ENCODE assay signal across 8 cellular contexts in genomic region chr22:40347300-40347699, GRCh38. TPM values are rescaled to one million over a fixed set of nuclear protein-coding genes. Genes with fewer than 3 reads are reported as not detected.
DNase-seq lines count a peak whose midpoint lies in the region; ATAC-seq, FAIRE-seq and TF ChIP-seq lines count a peak whose summit lies in the region.

No MANE protein-coding gene starts in this region.

- no peak for TF ChIP-seq CTCF in BJ (IDR thresholded peaks at IDR 0.05; ENCODE audit: insufficient read depth, low read depth, low read length)
- TF ChIP-seq CTCF in NB4 (IDR thresholded peaks at IDR 0.05; ENCODE audit: low read depth, low read length), result no peak
- no peak for TF ChIP-seq CTCF in neural crest cell (conservative IDR thresholded peaks at IDR 0.05)

- peaks cover 4% of the 10 kb centered on the region for H3K36me3 ChIP-seq in BJ (ENCODE audit: control insufficient read depth, insufficient read depth, low read length)

- H3K4me3 ChIP-seq in BJ (ENCODE audit: low read depth, low read length) (peak overlapping the region; percentile 85), NB4 (ENCODE audit: low read depth, low read length) (peak overlapping the region; percentile 82)

- H3K4me3 Mint-ChIP-seq in effector memory CD8-positive, alpha-beta T cell, result peak overlapping the region; percentile 95 to 97
- H3K4me3 Mint-ChIP-seq in neural crest cell, result peak overlapping the region; percentile 98

- no peak for ATAC-seq in effector memory CD8-positive, alpha-beta T cell (replicated peaks)
- no peak for ATAC-seq in GM21786 (IDR thresholded peaks at IDR 0.05; ENCODE audit: unreplicated experiment)

- CTCF ChIA-PET in BJ (lab: Yijun Ruan, JAX), result interaction anchor here (0.6 to 3.6 kb wide), 20 partner anchors 27 to 813 kb away, joined by 3 to 23 read pairs (median 4); no protein-coding TSS in a partner anchor

- no peaks in the 10 kb centered on the region for H3K9me3 Mint-ChIP-seq in effector memory CD8-positive, alpha-beta T cell
- no peaks in the 10 kb centered on the region for H3K9me3 Mint-ChIP-seq in neural crest cell

- TF ChIP-seq POLR2A in NB4 (IDR thresholded peaks at IDR 0.05; ENCODE audit: extremely low read depth, insufficient read length), result no peak

- FAIRE-seq in urothelium cell line (lab: Jason Lieb, UNC), result no peak

- DNase-seq in BJ (ENCODE audit: low read depth), result no peak
- DNase-seq in NB4 (ENCODE audit: low read depth), result no peak
- DNase-seq in effector memory CD8-positive, alpha-beta T cell, result no peak
- no peak for DNase-seq in neural crest cell (ENCODE audit: low read depth, low spot score)
- DNase-seq in OCI-M1 (lab: John Stamatoyannopoulos, UW), result no peak
- DNase-seq in stimulated activated CD4-positive, alpha-beta T cell treated with anti-CD3 and anti-CD28 coated beads, Interleukin-1b, Interleukin-23, amount 100 ng/mL, for 48 hours, result no peak
- no peak for DNase-seq in urothelium cell line (ENCODE audit: low spot score)

- H3K36me3 Mint-ChIP-seq in effector memory CD8-positive, alpha-beta T cell (ENCODE audit: insufficient read depth), result peaks cover 63% of the 10 kb centered on the region
- no peaks in the 10 kb centered on the region for H3K36me3 Mint-ChIP-seq in neural crest cell (ENCODE audit: low read depth)

- peak overlapping the region; percentile 95 to 96 for H3K27ac Mint-ChIP-seq in effector memory CD8-positive, alpha-beta T cell
- H3K27ac Mint-ChIP-seq in neural crest cell (ENCODE audit: unreplicated experiment), result no peak overlapping the region

- no peaks in the 10 kb centered on the region for H3K27me3 ChIP-seq in BJ (ENCODE audit: control insufficient read depth, insufficient read depth, low read length)

- POLR2A ChIA-PET in BJ (lab: Charles Lee), result no interaction called here

- H3K4me1 Mint-ChIP-seq in effector memory CD8-positive, alpha-beta T cell (ENCODE audit: low read depth in 2 of 2), result peaks cover 16 to 36% of the 10 kb centered on the region in 2 donors
- H3K4me1 Mint-ChIP-seq in neural crest cell, result peaks cover 18% of the 10 kb centered on the region

- H3K27me3 Mint-ChIP-seq in effector memory CD8-positive, alpha-beta T cell, result no peaks in the 10 kb centered on the region
- no peaks in the 10 kb centered on the region for H3K27me3 Mint-ChIP-seq in neural crest cell (ENCODE audit: low read depth)

RNA-seq across cellular contexts. Expression of gene ADSL, which starts 1.0 kb away (rescaled TPM):
- polyA plus RNA-seq in BJ (2011; rRNA removed), result 115 and 119 TPM in 2 replicates
- 60.3 and 89.6 TPM in 2 replicates for polyA minus RNA-seq in BJ (2011; rRNA and poly(A)+ RNA removed)
- total RNA-seq in neural crest cell, result 120 and 126 TPM in 2 replicates

RNA-seq across cellular contexts. Expression of gene SGSM3, which starts 23.1 kb away (rescaled TPM):
- polyA plus RNA-seq in BJ (2011; rRNA removed), result 40.0 and 55.6 TPM in 2 replicates
- 29.7 and 35.0 TPM in 2 replicates for polyA minus RNA-seq in BJ (2011; rRNA and poly(A)+ RNA removed)
- 82.0 and 92.2 TPM in 2 replicates for total RNA-seq in neural crest cell
